In genomic region chr2:207896525-207897295, GRCh38 we compare ENCODE assay signal across 1 cellular context.
TF ChIP-seq lines count a peak whose summit lies in the region.

No MANE protein-coding gene starts in this region.

TF ChIP-seq in HEK293, 187 proteins besides CTCF, POLR2A, EP300 and RAD21 (continued from another document and continues in another):
- TF ChIP-seq ZBTB44 (tag by site-specific recombination; IDR thresholded peaks at IDR 0.05) (peak; percentile 95), ZNF596 (tag by site-specific recombination; IDR thresholded peaks at IDR 0.05) (no peak), ZNF555 (tag by site-specific recombination; conservative IDR thresholded peaks at IDR 0.05) (no peak), PRDM6 (tag by site-specific recombination; IDR thresholded peaks at IDR 0.05) (peak; percentile 70), ZNF146 (tag by site-specific recombination; IDR thresholded peaks at IDR 0.05) (no peak), IKZF3 (tag by site-specific recombination; IDR thresholded peaks at IDR 0.05) (0 out of 2 replicates have a peak, but pooled peaks have one; percentile 49), SP2 (tag by site-specific recombination; IDR thresholded peaks at IDR 0.05) (no peak), GFI1B (tag by site-specific recombination; IDR thresholded peaks at IDR 0.05) (no peak), YY1 (tag by site-specific recombination; IDR thresholded peaks at IDR 0.05) (no peak), REPIN1 (tag by site-specific recombination; IDR thresholded peaks at IDR 0.05; ENCODE audit: low read depth) (no peak), ZNF580 (tag by site-specific recombination; IDR thresholded peaks at IDR 0.05) (no peak), ELK4 (IDR thresholded peaks at IDR 0.05; ENCODE audit: borderline replicate concordance, low read depth, low read length) (no peak), RBAK (tag by site-specific recombination; IDR thresholded peaks at IDR 0.05) (no peak), ZNF501 (tag by site-specific recombination; IDR thresholded peaks at IDR 0.05) (no peak), GLIS1 (tag by site-specific recombination; IDR thresholded peaks at IDR 0.05) (0 out of 2 replicates have a peak, but pooled peaks have one; percentile 16), ZSCAN5A (tag by site-specific recombination; IDR thresholded peaks at IDR 0.05) (no peak), ZNF366 (tag by site-specific recombination; conservative IDR thresholded peaks at IDR 0.05) (no peak), ZNF670 (tag by site-specific recombination; IDR thresholded peaks at IDR 0.05; ENCODE audit: low read depth) (no peak), ZNF549 (tag by site-specific recombination; IDR thresholded peaks at IDR 0.05) (no peak), ZNF843 (tag by site-specific recombination; IDR thresholded peaks at IDR 0.05) (no peak), OSR2 (tag by site-specific recombination; IDR thresholded peaks at IDR 0.05) (peak; percentile 58; the same call in 1 of the 2 replicates), ZNF155 (tag by site-specific recombination; IDR thresholded peaks at IDR 0.05) (no peak), SCRT2 (tag by site-specific recombination; IDR thresholded peaks at IDR 0.05) (no peak), ZBTB8A (tag by site-specific recombination; IDR thresholded peaks at IDR 0.05) (no peak), SP7 (tag by site-specific recombination; IDR thresholded peaks at IDR 0.05) (peak; percentile 88), ZIC2 (tag by site-specific recombination; IDR thresholded peaks at IDR 0.05) (peak; percentile 36; the same call in 1 of the 2 replicates), ZNF18 (tag by site-specific recombination; IDR thresholded peaks at IDR 0.05) (no peak), ZNF623 (tag by site-specific recombination; IDR thresholded peaks at IDR 0.05) (no peak), ZSCAN18 (tag by site-specific recombination; IDR thresholded peaks at IDR 0.05) (no peak), ZNF530 (tag by site-specific recombination; IDR thresholded peaks at IDR 0.05; ENCODE audit: low read depth) (no peak), ZNF23 (tag by site-specific recombination; IDR thresholded peaks at IDR 0.05; ENCODE audit: borderline replicate concordance) (no peak), ZNF26 (tag by site-specific recombination; IDR thresholded peaks at IDR 0.05) (no peak), ZNF174 (tag by site-specific recombination; IDR thresholded peaks at IDR 0.05) (no peak), HOXD13 (CRISPR knock-in tag; IDR thresholded peaks at IDR 0.05; ENCODE audit: borderline replicate concordance) (0 out of 2 replicates have a peak, but pooled peaks have one; percentile 52), ZBTB10 (tag by site-specific recombination; IDR thresholded peaks at IDR 0.05) (no peak), OVOL3 (tag by site-specific recombination; IDR thresholded peaks at IDR 0.05) (no peak), ZFP3 (tag by site-specific recombination; IDR thresholded peaks at IDR 0.05; ENCODE audit: low read depth) (no peak), PRDM2 (tag by site-specific recombination; IDR thresholded peaks at IDR 0.05; ENCODE audit: borderline replicate concordance) (no peak), KLF17 (tag by site-specific recombination; IDR thresholded peaks at IDR 0.05) (no peak), ZNF140 (tag by site-specific recombination; IDR thresholded peaks at IDR 0.05) (no peak), ZNF10 (tag by site-specific recombination; IDR thresholded peaks at IDR 0.05) (no peak)
